ENCODE assay signal across 8 cellular contexts in genomic region chr13:113296842-113297369, GRCh38. TPM values are rescaled to one million over a fixed set of nuclear protein-coding genes. Genes with fewer than 3 reads are reported as not detected.
DNase-seq lines count a peak whose midpoint lies in the region; ATAC-seq and TF ChIP-seq lines count a peak whose summit lies in the region.

TSS of gene LAMP1 (plus strand) at chr13:113297239. CDS start at chr13:113297435, 196 bp downstream.

- DNase-seq in NCI-H1930 (lab: John Stamatoyannopoulos, UW) (peak; percentile 99 to 100), anterior cingulate cortex (lab: John Stamatoyannopoulos, UW) (peak; percentile 65 to 99 (median 94)), right atrium auricular region (ENCODE audit: low spot score) (peak; percentile 98), psoas muscle (peak; percentile 100)

- H3K4me3 ChIP-seq in right atrium auricular region (peak within 1 kb of the TSS; percentile 78 to 93), psoas muscle (peak within 1 kb of the TSS; percentile 98), urinary bladder (ENCODE audit: low read depth, low read length) (peak within 1 kb of the TSS; percentile 98)

- WGBS in psoas muscle, 3 donors = 0 to 1% (median 0%) methylated on average over 51 to 74 of the region's 74 CpGs
- WGBS in urinary bladder = under 1% methylated on average over 74 of the region's 74 CpGs

- no peaks in the 10 kb centered on the region for H3K9me3 ChIP-seq in right atrium auricular region
- no peaks in the 10 kb centered on the region for H3K9me3 ChIP-seq in psoas muscle

- H3K36me3 ChIP-seq in right atrium auricular region (no peaks in the 10 kb centered on the region), psoas muscle (ENCODE audit: insufficient read depth in 1 of 2, low read depth in 1 of 2) (peaks cover 0 to 5% of the 10 kb centered on the region in 2 donors), urinary bladder (ENCODE audit: insufficient read depth) (no peaks in the 10 kb centered on the region)

- H3K27me3 ChIP-seq in right atrium auricular region (no peaks in the 10 kb centered on the region), psoas muscle (ENCODE audit: insufficient read depth in 3 of 3, low read length in 2 of 3) (no peaks in the 10 kb centered on the region)

- peak; percentile 63 for TF ChIP-seq POLR2A in GM18505 (IDR thresholded peaks at IDR 0.05; ENCODE audit: borderline replicate concordance, extremely low read depth, insufficient read depth, insufficient read length)

- intact Hi-C loops in T-helper 2 cell treated with Interferon-gamma antibody and Interleukin-4, amounts not matched to agents 100 ng/mL and 5 ng/mL, for 36 hours (cut with micrococcal nuclease) = loop anchor here (1.0 to 10.0 kb wide), 4 partner anchors 88 to 710 kb away; partner anchors contain the start of genes CUL4A, DCUN1D2, TFDP1 and TUBGCP3
- intact Hi-C loops in psoas muscle (cut with DNase I) = loop anchor here in 1 of 2 donors (5.0 to 10.0 kb wide), 2 partner anchors 90 to 158 kb away; partner anchors contain the start of genes ADPRHL1, CUL4A and PCID2

- H3K27ac ChIP-seq in right atrium auricular region = peak within 1 kb of the TSS; percentile 84 to 89
- H3K27ac ChIP-seq in psoas muscle = peak within 1 kb of the TSS; percentile 98
- peak within 1 kb of the TSS; percentile 92 for H3K27ac ChIP-seq in urinary bladder (ENCODE audit: low read depth)

- ATAC-seq in GM18505 (IDR thresholded peaks at IDR 0.05; ENCODE audit: unreplicated experiment) (peak; percentile 80), HG02970 (IDR thresholded peaks at IDR 0.05; ENCODE audit: low FRiP score, unreplicated experiment) (peak; percentile 78), psoas muscle (peak; percentile 88 to 92 (median 90))

- TF ChIP-seq CTCF in right atrium auricular region (IDR thresholded peaks at IDR 0.05) (peak in 1 of 2 donors; percentile 17), psoas muscle (IDR thresholded peaks at IDR 0.05) (no peak)

- H3K4me1 ChIP-seq in right atrium auricular region = peaks cover 0 to 34% of the 10 kb centered on the region in 2 donors
- peaks cover 43% of the 10 kb centered on the region for H3K4me1 ChIP-seq in psoas muscle
- no peaks in the 10 kb centered on the region for H3K4me1 ChIP-seq in urinary bladder (ENCODE audit: insufficient read depth)

RNA-seq across cellular contexts. Expression of gene LAMP1, which starts in this region (rescaled TPM):
- total RNA-seq in T-helper 2 cell treated with Interferon-gamma antibody and Interleukin-4, amounts not matched to agents 100 ng/mL and 5 ng/mL, for 36 hours = 75.9 and 77.0 TPM in 2 replicates
- total RNA-seq in right atrium auricular region = 10 to 100 TPM; 70.0 to 73.7 TPM
- 10 to 100 TPM; 53.7 to 71.5 (median 67.8) TPM for total RNA-seq in psoas muscle
- 10 to 100 TPM; 35.7 to 67.5 (median 60.1) TPM for polyA plus RNA-seq in psoas muscle
- total RNA-seq in urinary bladder = 75.2 TPM
- polyA plus RNA-seq in urinary bladder = 158 TPM

Comparison
In these comparisons a context has a peak if more than half of its experiments do, and no peak if none do; other contexts are left out.
1. Peak in every context shown above with its lines: DNase-seq, ATAC-seq, H3K4me3 ChIP-seq and H3K27ac ChIP-seq.